In the genomic region with DNA sequence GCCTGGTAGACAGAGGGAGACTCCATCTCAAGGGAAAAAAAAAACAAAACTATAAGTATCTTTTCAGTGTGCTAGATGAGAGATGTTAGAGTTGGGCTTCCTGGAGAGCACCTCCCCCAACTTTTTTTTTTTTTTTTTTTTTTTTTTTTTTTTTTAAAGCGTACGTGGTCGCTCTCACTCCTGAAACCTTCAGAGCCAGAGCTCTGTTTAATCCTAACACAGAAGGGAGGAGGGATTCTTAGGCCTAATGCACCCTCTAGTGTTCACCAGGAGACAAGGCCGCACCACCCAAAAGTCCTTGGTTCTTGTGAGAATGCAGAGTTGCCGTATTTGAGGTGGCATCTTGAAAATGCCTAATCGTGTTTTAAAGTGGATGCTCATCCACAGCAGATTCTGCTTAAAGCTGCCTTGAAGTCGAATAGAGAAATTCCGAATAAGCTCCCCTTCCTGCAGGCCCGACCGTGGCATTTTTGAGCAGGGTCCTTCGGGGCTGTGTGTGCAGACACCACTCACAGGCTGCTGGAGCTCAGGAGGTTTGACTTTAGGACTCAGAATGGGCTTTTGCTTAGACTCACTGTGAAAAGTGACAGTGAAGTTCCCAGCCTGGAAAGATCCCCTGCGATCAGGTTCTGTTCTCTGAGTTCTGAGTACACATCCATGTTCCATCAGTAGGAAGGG, we compare ENCODE assay signal across 8 cellular contexts.
A peak's percentile ranks its signal among the peaks of the same experiment; 100 is the strongest.
DNase-seq lines count a peak whose midpoint lies in the region; ATAC-seq, FAIRE-seq and TF ChIP-seq lines count a peak whose summit lies in the region.

No MANE protein-coding gene starts in this region.

- no peak for ATAC-seq in GM21423 (IDR thresholded peaks at IDR 0.05; ENCODE audit: unreplicated experiment)

- H3K4me1 ChIP-seq in OCI-LY1 (ENCODE audit: insufficient read depth, low read length, severe bottlenecking) = no peaks in the 10 kb centered on the region
- H3K4me1 ChIP-seq in ovary (ENCODE audit: insufficient read depth) = no peaks in the 10 kb centered on the region

- FAIRE-seq in A204.1 (lab: Jason Lieb, UNC) (peak; percentile 82), HTR-8/SVneo (lab: Jason Lieb, UNC) (peak; percentile 33)

- H3K9me3 ChIP-seq in OCI-LY1 (ENCODE audit: low read length) (no peaks in the 10 kb centered on the region), ovary (no peaks in the 10 kb centered on the region)

- no peaks in the 10 kb centered on the region for H4K20me1 ChIP-seq in OCI-LY1 (ENCODE audit: insufficient read depth, low read length)

- H3K9ac ChIP-seq in OCI-LY1 (ENCODE audit: low read length) = no peak overlapping the region

- H3K9me2 ChIP-seq in OCI-LY1 (ENCODE audit: low read depth, low read length) = no peaks in the 10 kb centered on the region

- intact Hi-C loops in ovary (cut with DNase I) = loop anchor here (5.0 to 10.0 kb wide), 3 partner anchors 149 to 612 kb away; no protein-coding TSS in a partner anchor

- DNase-seq in GM12865 (ENCODE audit: low read depth) (peak; percentile 57), HTR-8/SVneo (ENCODE audit: insufficient read length, low spot score) (peak; percentile 90), globus pallidus (ENCODE audit: low spot score) (peak; percentile 82), ovary (peak; percentile 41 to 78 (median 57))
- DNase-seq in activated effector memory CD4-positive, alpha-beta T cell treated with anti-CD3 and anti-CD28 coated beads, Interleukin-2, amount 50 U/mL, for 16 hours = peak; percentile 74

- WGBS in ovary, 3 donors = 37 to 38% (median 38%) methylated on average over 12 of the region's 12 CpGs

- H3K4me3 ChIP-seq in GM12865 (ENCODE audit: low read depth, low read length) = no peak overlapping the region
- no peak overlapping the region for H3K4me3 ChIP-seq in OCI-LY1 (ENCODE audit: low read depth, low read length, poor library complexity, severe bottlenecking)
- no peak overlapping the region for H3K4me3 ChIP-seq in ovary

- TF ChIP-seq CTCF in GM12865 (IDR thresholded peaks at IDR 0.05; ENCODE audit: insufficient read depth, low read depth, low read length, missing control alignments) (peak; percentile 53), OCI-LY1 (IDR thresholded peaks at IDR 0.05; ENCODE audit: low read length) (peak; percentile 68), ovary (IDR thresholded peaks at IDR 0.05) (peak; percentile 55 to 82 (median 69))

- H3K27ac ChIP-seq in OCI-LY1 (ENCODE audit: low read depth, low read length, poor library complexity, severe bottlenecking) (no peak overlapping the region), ovary (no peak overlapping the region)

- no peak for TF ChIP-seq EP300 in ovary (IDR thresholded peaks at IDR 0.05)

- TF ChIP-seq POLR2A in ovary (IDR thresholded peaks at IDR 0.05) = no peak

- H3F3A ChIP-seq in OCI-LY1 (ENCODE audit: insufficient read depth, low read length) = no peaks in the 10 kb centered on the region

- no peaks in the 10 kb centered on the region for H3K36me3 ChIP-seq in OCI-LY1 (ENCODE audit: insufficient read depth, low read length)
- H3K36me3 ChIP-seq in ovary = no peaks in the 10 kb centered on the region

- H3K4me2 ChIP-seq in OCI-LY1 (ENCODE audit: low read length) = no peak overlapping the region

- no peaks in the 10 kb centered on the region for H3K27me3 ChIP-seq in OCI-LY1 (ENCODE audit: insufficient read depth, low read length)
- no peaks in the 10 kb centered on the region for H3K27me3 ChIP-seq in ovary

- no peaks in the 10 kb centered on the region for H3K79me2 ChIP-seq in OCI-LY1 (ENCODE audit: insufficient read depth, low read length)

- no peak overlapping the region for H2AFZ ChIP-seq in OCI-LY1 (ENCODE audit: low read length)
